Comparison of ENCODE assay signal across 13 cellular contexts in the genomic region with DNA sequence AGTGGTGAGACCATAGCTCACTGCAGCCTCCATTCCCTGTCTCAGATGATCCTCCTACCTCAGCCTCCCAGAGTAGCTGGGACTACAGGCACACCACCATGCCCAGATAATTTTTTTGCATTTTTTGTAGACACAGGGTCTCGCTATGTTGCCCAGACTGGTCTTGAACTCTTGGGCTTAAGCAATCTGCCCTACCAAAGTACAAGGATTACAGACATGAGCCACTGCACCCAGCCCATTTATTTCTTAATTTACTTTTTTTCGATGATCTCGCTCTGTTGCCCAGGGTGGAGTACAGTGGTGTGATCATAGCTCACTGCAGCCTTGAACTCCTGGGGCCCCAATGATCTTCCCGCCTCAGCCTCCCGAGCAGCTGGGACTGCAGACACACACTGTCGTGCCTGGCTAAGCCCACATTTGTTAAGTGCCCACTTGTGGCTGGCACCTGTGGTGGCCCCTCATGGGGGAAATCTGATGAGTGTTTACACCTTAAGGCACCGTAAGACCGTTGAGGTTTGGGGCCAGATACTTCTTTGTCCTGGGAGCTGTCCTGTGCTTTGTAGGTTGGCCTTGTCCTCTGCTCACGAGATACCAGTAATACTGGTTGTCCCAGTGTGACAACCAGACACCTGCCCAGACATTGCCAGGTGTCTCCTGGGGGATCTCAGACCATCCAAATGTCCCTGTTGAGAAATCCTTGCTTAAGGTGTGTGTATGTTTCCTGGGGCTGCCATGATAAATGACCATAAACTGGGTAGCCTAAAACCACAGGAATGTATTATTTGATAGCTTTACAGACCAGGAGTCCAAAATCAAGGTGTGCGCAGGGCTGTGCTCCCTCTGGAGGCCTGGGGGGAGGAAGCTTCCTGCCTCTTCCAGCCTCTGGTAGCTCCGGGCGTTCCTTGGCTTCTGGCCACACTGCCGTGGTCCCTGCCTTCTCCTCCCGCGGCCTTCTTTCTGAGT.
DNase-seq lines count a peak whose midpoint lies in the region; ATAC-seq and TF ChIP-seq lines count a peak whose summit lies in the region.
"Had no signal": no experiment of that assay in that cellular context is flagged by ENCODE, and none has a peak within 500 bp of the region (broad histone marks: within the 10 kb centered on the region; RNA-seq: fewer than 3 reads in every experiment).

No MANE protein-coding gene starts in this region.

- H3K27me3 Mint-ChIP-seq in chondrocyte (ENCODE audit: low read depth): peaks cover 2% of the 10 kb centered on the region

- H3K79me2 ChIP-seq in smooth muscle cell (ENCODE audit: low read depth): no peaks in the 10 kb centered on the region

- no peak overlapping the region for H3K27ac Mint-ChIP-seq in chondrocyte (ENCODE audit: unreplicated experiment)

- H3F3A ChIP-seq in smooth muscle cell (ENCODE audit: low read depth): peaks cover 26% of the 10 kb centered on the region

- no peak for TF ChIP-seq CTCF in colonic mucosa (IDR thresholded peaks at IDR 0.05)
- no peak for TF ChIP-seq CTCF in smooth muscle cell (IDR thresholded peaks at IDR 0.05; ENCODE audit: borderline replicate concordance, insufficient read depth, poor library complexity, severe bottlenecking)
- TF ChIP-seq CTCF in chondrocyte (IDR thresholded peaks at IDR 0.05): no peak

- H3K4me3 ChIP-seq in colonic mucosa (no peak overlapping the region), smooth muscle cell (no peak overlapping the region), H7 (ENCODE audit: insufficient read depth, low read depth, low read length) (no peak overlapping the region)
- H3K4me3 ChIP-seq: A549 had no signal

- H3K27me3 ChIP-seq in colonic mucosa (no peaks in the 10 kb centered on the region), smooth muscle cell (ENCODE audit: low read depth) (no peaks in the 10 kb centered on the region), H7 (ENCODE audit: control insufficient read depth, insufficient read depth, low read length) (no peaks in the 10 kb centered on the region)

- peak overlapping the region; percentile 40 for H3K4me2 ChIP-seq in smooth muscle cell
- H3K4me2 ChIP-seq: A549 had no signal

- no peak overlapping the region for H3K27ac ChIP-seq in colonic mucosa
- no peak overlapping the region for H3K27ac ChIP-seq in smooth muscle cell (ENCODE audit: low read depth)
- H3K27ac ChIP-seq: A549, epithelial cell of prostate had no signal

- no peaks in the 10 kb centered on the region for H3K9me3 Mint-ChIP-seq in chondrocyte (ENCODE audit: low read depth)

- DNase-seq in NCI-H1417 (lab: John Stamatoyannopoulos, UW) (peak in 2 of 3 experiments; percentile 41 to 88), NCI-H1417 treated with DMSO at 0.1 percent for 48 hours (lab: John Stamatoyannopoulos, UW) (no peak), NCI-H2196 treated with DMSO at 0.1 percent for 48 hours (lab: John Stamatoyannopoulos, UW; ENCODE audit: unreplicated experiment) (peak; percentile 21), colonic mucosa (peak; percentile 71), smooth muscle cell (lab: John Stamatoyannopoulos, UW; ENCODE audit: unreplicated experiment) (no peak), chondrocyte (ENCODE audit: low spot score) (no peak), H7 (no peak)
- DNase-seq: activated T-cell treated with anti-CD3 and anti-CD28 coated beads for 4 hours; stimulated activated CD4-positive, alpha-beta T cell treated with anti-CD3 and anti-CD28 coated beads, Interleukin-15, amount 100 ng/mL, for 24 hours had no signal

- peaks cover 8% of the 10 kb centered on the region for H3K4me1 Mint-ChIP-seq in chondrocyte (ENCODE audit: low read depth)

- H3K36me3 ChIP-seq in colonic mucosa (no peaks in the 10 kb centered on the region), smooth muscle cell (ENCODE audit: low read depth) (no peaks in the 10 kb centered on the region), H7 (replicated peaks; ENCODE audit: control insufficient read depth, insufficient read depth, low read length) (no peaks in the 10 kb centered on the region)

- no peak for ATAC-seq in GM18858 (IDR thresholded peaks at IDR 0.05; ENCODE audit: unreplicated experiment)
- ATAC-seq: A549, Panc1 had no signal

- H3K4me1 ChIP-seq in colonic mucosa (no peaks in the 10 kb centered on the region), smooth muscle cell (ENCODE audit: low read depth) (peaks cover 30% of the 10 kb centered on the region)
- H3K4me1 ChIP-seq: A549 had no signal

- H3K9me3 ChIP-seq in colonic mucosa (no peaks in the 10 kb centered on the region), smooth muscle cell (replicated peaks; ENCODE audit: low read depth) (no peaks in the 10 kb centered on the region)
- H3K9me3 ChIP-seq: A549 had no signal

- intact Hi-C loops in colonic mucosa (cut with DNase I): no loop called here

- H4K20me1 ChIP-seq in smooth muscle cell (ENCODE audit: low read depth): peaks cover 94% of the 10 kb centered on the region

- no peak overlapping the region for H3K9ac ChIP-seq in colonic mucosa (ENCODE audit: low read depth in 2 of 2, low read length in 2 of 2)
- H3K9ac ChIP-seq in smooth muscle cell (ENCODE audit: low read depth): no peak overlapping the region

- H2AFZ ChIP-seq in smooth muscle cell (ENCODE audit: low read depth): no peak overlapping the region

- WGBS in smooth muscle cell (ENCODE audit: low lambda C conversion rate): 65% methylated on average over 15 of the region's 15 CpGs

- no peak overlapping the region for H3K4me3 Mint-ChIP-seq in chondrocyte (ENCODE audit: unreplicated experiment)

- no peaks in the 10 kb centered on the region for H3K36me3 Mint-ChIP-seq in chondrocyte (ENCODE audit: low read depth)

Comparison
In these comparisons a context has a peak if more than half of its experiments do, and no peak if none do; other contexts are left out.
1. DNase-seq: peak in NCI-H1417 (2 of 3), NCI-H2196 treated with DMSO at 0.1 percent for 48 hours (single experiment) and colonic mucosa (single experiment); none in NCI-H1417 treated with DMSO at 0.1 percent for 48 hours (single experiment), smooth muscle cell (single experiment), chondrocyte (single experiment) and H7 (single experiment).